ENCODE assay signal across 1 cellular context in the genomic region with DNA sequence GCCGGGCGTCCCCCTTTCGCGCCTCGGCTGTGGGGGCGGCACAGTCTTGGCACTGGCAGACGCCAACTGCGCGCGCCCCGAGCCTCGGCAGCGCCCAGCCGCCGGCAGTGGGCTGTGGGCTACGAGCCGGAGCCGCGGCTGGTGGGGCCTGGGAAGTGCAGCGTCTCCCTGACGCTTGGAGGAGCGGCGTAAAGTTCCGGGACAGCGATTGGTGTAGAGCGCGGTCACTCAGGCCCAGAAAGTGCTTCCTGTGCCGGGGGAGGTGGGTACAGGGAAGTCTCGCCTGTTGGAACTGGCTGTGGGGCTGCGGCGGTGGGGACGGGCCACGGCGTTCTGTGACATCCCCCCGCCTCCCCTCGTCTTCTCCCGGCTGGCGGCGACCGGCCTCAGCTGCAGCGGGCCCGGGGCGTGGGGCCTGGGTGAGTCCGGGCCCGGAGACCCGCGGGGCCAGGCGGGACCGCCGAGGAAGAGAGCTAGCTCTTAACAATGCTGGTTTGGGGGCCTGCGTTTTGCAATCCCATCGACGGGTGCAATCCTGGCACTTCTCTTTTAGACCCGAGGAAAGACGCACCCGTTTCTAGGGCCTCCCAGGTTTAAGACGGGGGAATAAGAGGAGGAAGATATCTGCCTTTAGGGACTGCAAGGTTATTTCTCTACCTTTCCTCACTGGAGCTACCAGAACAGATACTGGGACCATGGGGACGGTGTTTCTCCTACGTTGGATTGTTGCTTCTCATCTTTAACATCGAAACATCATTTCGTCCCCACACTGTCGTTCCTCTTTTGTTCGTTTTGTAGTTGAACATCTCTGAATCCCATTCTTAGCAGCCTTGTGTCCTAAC.
TF ChIP-seq lines count a peak whose summit lies in the region.

A gene (minus strand): TSS at position 157 of the 842 bp plus-strand sequence. CDS start 233 bp downstream, outside the sequence.
A gene (plus strand): TSS at position 265 of the 842 bp plus-strand sequence. CDS start 4,575 bp downstream, outside the sequence.

TF ChIP-seq in HepG2, 621 proteins besides CTCF, POLR2A, EP300 and RAD21 (continued from another document and continues in another):
- TF ChIP-seq, protein P1, sequence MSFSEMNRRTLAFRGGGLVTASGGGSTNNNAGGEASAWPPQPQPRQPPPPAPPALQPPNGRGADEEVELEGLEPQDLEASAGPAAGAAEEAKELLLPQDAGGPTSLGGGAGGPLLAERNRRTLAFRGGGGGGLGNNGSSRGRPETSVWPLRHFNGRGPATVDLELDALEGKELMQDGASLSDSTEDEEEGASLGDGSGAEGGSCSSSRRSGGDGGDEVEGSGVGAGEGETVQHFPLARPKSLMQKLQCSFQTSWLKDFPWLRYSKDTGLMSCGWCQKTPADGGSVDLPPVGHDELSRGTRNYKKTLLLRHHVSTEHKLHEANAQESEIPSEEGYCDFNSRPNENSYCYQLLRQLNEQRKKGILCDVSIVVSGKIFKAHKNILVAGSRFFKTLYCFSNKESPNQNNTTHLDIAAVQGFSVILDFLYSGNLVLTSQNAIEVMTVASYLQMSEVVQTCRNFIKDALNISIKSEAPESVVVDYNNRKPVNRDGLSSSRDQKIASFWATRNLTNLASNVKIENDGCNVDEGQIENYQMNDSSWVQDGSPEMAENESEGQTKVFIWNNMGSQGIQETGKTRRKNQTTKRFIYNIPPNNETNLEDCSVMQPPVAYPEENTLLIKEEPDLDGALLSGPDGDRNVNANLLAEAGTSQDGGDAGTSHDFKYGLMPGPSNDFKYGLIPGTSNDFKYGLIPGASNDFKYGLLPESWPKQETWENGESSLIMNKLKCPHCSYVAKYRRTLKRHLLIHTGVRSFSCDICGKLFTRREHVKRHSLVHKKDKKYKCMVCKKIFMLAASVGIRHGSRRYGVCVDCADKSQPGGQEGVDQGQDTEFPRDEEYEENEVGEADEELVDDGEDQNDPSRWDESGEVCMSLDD (CRISPR knock-in tag; IDR thresholded peaks at IDR 0.05; ENCODE audit: borderline replicate concordance) = no peak
- TF ChIP-seq, protein P2, sequence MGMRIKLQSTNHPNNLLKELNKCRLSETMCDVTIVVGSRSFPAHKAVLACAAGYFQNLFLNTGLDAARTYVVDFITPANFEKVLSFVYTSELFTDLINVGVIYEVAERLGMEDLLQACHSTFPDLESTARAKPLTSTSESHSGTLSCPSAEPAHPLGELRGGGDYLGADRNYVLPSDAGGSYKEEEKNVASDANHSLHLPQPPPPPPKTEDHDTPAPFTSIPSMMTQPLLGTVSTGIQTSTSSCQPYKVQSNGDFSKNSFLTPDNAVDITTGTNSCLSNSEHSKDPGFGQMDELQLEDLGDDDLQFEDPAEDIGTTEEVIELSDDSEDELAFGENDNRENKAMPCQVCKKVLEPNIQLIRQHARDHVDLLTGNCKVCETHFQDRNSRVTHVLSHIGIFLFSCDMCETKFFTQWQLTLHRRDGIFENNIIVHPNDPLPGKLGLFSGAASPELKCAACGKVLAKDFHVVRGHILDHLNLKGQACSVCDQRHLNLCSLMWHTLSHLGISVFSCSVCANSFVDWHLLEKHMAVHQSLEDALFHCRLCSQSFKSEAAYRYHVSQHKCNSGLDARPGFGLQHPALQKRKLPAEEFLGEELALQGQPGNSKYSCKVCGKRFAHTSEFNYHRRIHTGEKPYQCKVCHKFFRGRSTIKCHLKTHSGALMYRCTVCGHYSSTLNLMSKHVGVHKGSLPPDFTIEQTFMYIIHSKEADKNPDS (CRISPR knock-in tag; IDR thresholded peaks at IDR 0.05) = no peak; the same call in 1 of the 2 replicates
- peak; percentile 44 for TF ChIP-seq AGO2 (optimal IDR thresholded peaks at IDR 0.05; ENCODE audit: low read depth, low read length)
- TF ChIP-seq SP140L (CRISPR knock-in tag; IDR thresholded peaks at IDR 0.05; ENCODE audit: borderline replicate concordance) = no peak
- TF ChIP-seq, protein P3, sequence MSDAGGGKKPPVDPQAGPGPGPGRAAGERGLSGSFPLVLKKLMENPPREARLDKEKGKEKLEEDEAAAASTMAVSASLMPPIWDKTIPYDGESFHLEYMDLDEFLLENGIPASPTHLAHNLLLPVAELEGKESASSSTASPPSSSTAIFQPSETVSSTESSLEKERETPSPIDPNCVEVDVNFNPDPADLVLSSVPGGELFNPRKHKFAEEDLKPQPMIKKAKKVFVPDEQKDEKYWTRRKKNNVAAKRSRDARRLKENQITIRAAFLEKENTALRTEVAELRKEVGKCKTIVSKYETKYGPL (CRISPR knock-in tag; IDR thresholded peaks at IDR 0.05) = no peak
- 0 out of 2 replicates have a peak, but pooled peaks have one; percentile 22 for TF ChIP-seq GATAD2A (CRISPR knock-in tag; IDR thresholded peaks at IDR 0.05)
- TF ChIP-seq ZNF761 (CRISPR knock-in tag; conservative IDR thresholded peaks at IDR 0.05) = peak; percentile 83; the same call in 1 of the 2 replicates
- TF ChIP-seq ZC3H4 (CRISPR knock-in tag; IDR thresholded peaks at IDR 0.05; ENCODE audit: borderline replicate concordance) = no peak
- TF ChIP-seq ZNF547 (CRISPR knock-in tag; IDR thresholded peaks at IDR 0.05) = peak; percentile 58; the same call in 1 of the 2 replicates
- TF ChIP-seq ZMYM2 (CRISPR knock-in tag; IDR thresholded peaks at IDR 0.05) = no peak
- no peak for TF ChIP-seq JDP2 (CRISPR knock-in tag; IDR thresholded peaks at IDR 0.05; ENCODE audit: borderline replicate concordance)
- 0 out of 2 replicates have a peak, but pooled peaks have one; percentile 51 for TF ChIP-seq DNMT1 (CRISPR knock-in tag; IDR thresholded peaks at IDR 0.05)
- TF ChIP-seq ZNF598 (CRISPR knock-in tag; IDR thresholded peaks at IDR 0.05; ENCODE audit: borderline replicate concordance) = no peak
- TF ChIP-seq WIZ (CRISPR knock-in tag; IDR thresholded peaks at IDR 0.05) = no peak
- no peak for TF ChIP-seq PCBP2 (optimal IDR thresholded peaks at IDR 0.05; ENCODE audit: low read depth, low read length, poor library complexity, severe bottlenecking)
- TF ChIP-seq, protein P4, sequence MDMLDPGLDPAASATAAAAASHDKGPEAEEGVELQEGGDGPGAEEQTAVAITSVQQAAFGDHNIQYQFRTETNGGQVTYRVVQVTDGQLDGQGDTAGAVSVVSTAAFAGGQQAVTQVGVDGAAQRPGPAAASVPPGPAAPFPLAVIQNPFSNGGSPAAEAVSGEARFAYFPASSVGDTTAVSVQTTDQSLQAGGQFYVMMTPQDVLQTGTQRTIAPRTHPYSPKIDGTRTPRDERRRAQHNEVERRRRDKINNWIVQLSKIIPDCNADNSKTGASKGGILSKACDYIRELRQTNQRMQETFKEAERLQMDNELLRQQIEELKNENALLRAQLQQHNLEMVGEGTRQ (IDR thresholded peaks at IDR 0.05; ENCODE audit: low read depth, low read length) = no peak
- TF ChIP-seq, protein P4 (CRISPR knock-in tag; IDR thresholded peaks at IDR 0.05; ENCODE audit: borderline replicate concordance) = no peak
- no peak for TF ChIP-seq PRPF4 (IDR thresholded peaks at IDR 0.05; ENCODE audit: low read depth, low read length, poor library complexity, severe bottlenecking)
- TF ChIP-seq ZNF850 (CRISPR knock-in tag; conservative IDR thresholded peaks at IDR 0.05) = no peak
- peak; percentile 80 for TF ChIP-seq RBM39 (IDR thresholded peaks at IDR 0.05; ENCODE audit: low read depth, low read length, poor library complexity, severe bottlenecking)
- TF ChIP-seq ZNF263 (CRISPR knock-in tag; IDR thresholded peaks at IDR 0.05) = no peak
- TF ChIP-seq ZNF510 (CRISPR knock-in tag; IDR thresholded peaks at IDR 0.05; ENCODE audit: low read depth) = no peak
- TF ChIP-seq BRD4 (CRISPR knock-in tag; IDR thresholded peaks at IDR 0.05) = no peak
- TF ChIP-seq, protein P5, sequence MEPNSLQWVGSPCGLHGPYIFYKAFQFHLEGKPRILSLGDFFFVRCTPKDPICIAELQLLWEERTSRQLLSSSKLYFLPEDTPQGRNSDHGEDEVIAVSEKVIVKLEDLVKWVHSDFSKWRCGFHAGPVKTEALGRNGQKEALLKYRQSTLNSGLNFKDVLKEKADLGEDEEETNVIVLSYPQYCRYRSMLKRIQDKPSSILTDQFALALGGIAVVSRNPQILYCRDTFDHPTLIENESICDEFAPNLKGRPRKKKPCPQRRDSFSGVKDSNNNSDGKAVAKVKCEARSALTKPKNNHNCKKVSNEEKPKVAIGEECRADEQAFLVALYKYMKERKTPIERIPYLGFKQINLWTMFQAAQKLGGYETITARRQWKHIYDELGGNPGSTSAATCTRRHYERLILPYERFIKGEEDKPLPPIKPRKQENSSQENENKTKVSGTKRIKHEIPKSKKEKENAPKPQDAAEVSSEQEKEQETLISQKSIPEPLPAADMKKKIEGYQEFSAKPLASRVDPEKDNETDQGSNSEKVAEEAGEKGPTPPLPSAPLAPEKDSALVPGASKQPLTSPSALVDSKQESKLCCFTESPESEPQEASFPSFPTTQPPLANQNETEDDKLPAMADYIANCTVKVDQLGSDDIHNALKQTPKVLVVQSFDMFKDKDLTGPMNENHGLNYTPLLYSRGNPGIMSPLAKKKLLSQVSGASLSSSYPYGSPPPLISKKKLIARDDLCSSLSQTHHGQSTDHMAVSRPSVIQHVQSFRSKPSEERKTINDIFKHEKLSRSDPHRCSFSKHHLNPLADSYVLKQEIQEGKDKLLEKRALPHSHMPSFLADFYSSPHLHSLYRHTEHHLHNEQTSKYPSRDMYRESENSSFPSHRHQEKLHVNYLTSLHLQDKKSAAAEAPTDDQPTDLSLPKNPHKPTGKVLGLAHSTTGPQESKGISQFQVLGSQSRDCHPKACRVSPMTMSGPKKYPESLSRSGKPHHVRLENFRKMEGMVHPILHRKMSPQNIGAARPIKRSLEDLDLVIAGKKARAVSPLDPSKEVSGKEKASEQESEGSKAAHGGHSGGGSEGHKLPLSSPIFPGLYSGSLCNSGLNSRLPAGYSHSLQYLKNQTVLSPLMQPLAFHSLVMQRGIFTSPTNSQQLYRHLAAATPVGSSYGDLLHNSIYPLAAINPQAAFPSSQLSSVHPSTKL (CRISPR knock-in tag; IDR thresholded peaks at IDR 0.05) = no peak; the same call in 1 of the 2 replicates
- TF ChIP-seq, protein P6, sequence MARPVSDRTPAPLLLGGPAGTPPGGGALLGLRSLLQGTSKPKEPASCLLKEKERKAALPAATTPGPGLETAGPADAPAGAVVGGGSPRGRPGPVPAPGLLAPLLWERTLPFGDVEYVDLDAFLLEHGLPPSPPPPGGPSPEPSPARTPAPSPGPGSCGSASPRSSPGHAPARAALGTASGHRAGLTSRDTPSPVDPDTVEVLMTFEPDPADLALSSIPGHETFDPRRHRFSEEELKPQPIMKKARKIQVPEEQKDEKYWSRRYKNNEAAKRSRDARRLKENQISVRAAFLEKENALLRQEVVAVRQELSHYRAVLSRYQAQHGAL (CRISPR knock-in tag; IDR thresholded peaks at IDR 0.05; ENCODE audit: not compliant biosample characterization) = no peak
- TF ChIP-seq, protein P7, sequence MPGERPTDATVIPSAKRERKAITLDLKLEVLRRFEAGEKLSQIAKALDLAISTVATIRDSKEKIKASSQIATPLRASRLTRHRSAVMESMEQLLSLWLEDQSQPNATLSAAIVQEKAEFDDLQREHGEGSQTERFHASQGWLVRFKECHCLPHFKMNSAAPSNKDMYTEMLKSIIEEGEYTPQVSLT (CRISPR knock-in tag; IDR thresholded peaks at IDR 0.05; ENCODE audit: borderline replicate concordance, low read depth) = no peak
- no peak for TF ChIP-seq SOX5 (CRISPR knock-in tag; IDR thresholded peaks at IDR 0.05; ENCODE audit: borderline replicate concordance)
- TF ChIP-seq, protein P8, sequence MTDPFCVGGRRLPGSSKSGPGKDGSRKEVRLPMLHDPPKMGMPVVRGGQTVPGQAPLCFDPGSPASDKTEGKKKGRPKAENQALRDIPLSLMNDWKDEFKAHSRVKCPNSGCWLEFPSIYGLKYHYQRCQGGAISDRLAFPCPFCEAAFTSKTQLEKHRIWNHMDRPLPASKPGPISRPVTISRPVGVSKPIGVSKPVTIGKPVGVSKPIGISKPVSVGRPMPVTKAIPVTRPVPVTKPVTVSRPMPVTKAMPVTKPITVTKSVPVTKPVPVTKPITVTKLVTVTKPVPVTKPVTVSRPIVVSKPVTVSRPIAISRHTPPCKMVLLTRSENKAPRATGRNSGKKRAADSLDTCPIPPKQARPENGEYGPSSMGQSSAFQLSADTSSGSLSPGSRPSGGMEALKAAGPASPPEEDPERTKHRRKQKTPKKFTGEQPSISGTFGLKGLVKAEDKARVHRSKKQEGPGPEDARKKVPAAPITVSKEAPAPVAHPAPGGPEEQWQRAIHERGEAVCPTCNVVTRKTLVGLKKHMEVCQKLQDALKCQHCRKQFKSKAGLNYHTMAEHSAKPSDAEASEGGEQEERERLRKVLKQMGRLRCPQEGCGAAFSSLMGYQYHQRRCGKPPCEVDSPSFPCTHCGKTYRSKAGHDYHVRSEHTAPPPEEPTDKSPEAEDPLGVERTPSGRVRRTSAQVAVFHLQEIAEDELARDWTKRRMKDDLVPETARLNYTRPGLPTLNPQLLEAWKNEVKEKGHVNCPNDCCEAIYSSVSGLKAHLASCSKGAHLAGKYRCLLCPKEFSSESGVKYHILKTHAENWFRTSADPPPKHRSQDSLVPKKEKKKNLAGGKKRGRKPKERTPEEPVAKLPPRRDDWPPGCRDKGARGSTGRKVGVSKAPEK (CRISPR knock-in tag; IDR thresholded peaks at IDR 0.05; ENCODE audit: borderline replicate concordance) = no peak; the same call in 1 of the 2 replicates
- TF ChIP-seq, protein P9, sequence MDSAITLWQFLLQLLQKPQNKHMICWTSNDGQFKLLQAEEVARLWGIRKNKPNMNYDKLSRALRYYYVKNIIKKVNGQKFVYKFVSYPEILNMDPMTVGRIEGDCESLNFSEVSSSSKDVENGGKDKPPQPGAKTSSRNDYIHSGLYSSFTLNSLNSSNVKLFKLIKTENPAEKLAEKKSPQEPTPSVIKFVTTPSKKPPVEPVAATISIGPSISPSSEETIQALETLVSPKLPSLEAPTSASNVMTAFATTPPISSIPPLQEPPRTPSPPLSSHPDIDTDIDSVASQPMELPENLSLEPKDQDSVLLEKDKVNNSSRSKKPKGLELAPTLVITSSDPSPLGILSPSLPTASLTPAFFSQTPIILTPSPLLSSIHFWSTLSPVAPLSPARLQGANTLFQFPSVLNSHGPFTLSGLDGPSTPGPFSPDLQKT (CRISPR knock-in tag; IDR thresholded peaks at IDR 0.05; ENCODE audit: borderline replicate concordance) = no peak
